ENCODE assay signal across 1 cellular context in genomic region chr12:14884458-14884878, GRCh38.
A peak's percentile ranks its signal among the peaks of the same experiment; 100 is the strongest.
TF ChIP-seq lines count a peak whose summit lies in the region.

No MANE protein-coding gene starts in this region.

TF ChIP-seq in GM12878, 131 proteins besides CTCF, POLR2A, EP300 and RAD21 (continued from another document and continues in another):
- TF ChIP-seq SKIL (IDR thresholded peaks at IDR 0.05; ENCODE audit: low read depth, poor library complexity, severe bottlenecking) (peak; percentile 45), ATF2 (IDR thresholded peaks at IDR 0.05; ENCODE audit: low read length) (peak; percentile 52; the same call in 1 of the 2 replicates), TCF7 (IDR thresholded peaks at IDR 0.05; ENCODE audit: borderline replicate concordance) (no peak), BCL11A (IDR thresholded peaks at IDR 0.05; ENCODE audit: low read depth, low read length) (peak; percentile 51; the same call in 1 of the 2 replicates), HCFC1 (IDR thresholded peaks at IDR 0.05; ENCODE audit: low read length) (no peak), TCF3 (IDR thresholded peaks at IDR 0.05; ENCODE audit: borderline replicate concordance, insufficient read depth, low read depth, low read length) (no peak), KAT2A (conservative IDR thresholded peaks at IDR 0.05; ENCODE audit: control insufficient read depth, low read depth, low read length) (no peak), PKNOX1 (IDR thresholded peaks at IDR 0.05) (peak; percentile 72), ATF7 (IDR thresholded peaks at IDR 0.05; ENCODE audit: low read depth) (peak; percentile 26; the same call in 1 of the 2 replicates), IKZF1 (conservative IDR thresholded peaks at IDR 0.05) (peak; percentile 28; the same call in 1 of the 2 replicates), CEBPZ (IDR thresholded peaks at IDR 0.05; ENCODE audit: low read depth, low read length) (no peak), CBFB (IDR thresholded peaks at IDR 0.05; ENCODE audit: low read depth) (peak; percentile 81), SPI1 (IDR thresholded peaks at IDR 0.05; ENCODE audit: borderline replicate concordance, insufficient read depth, low read depth, low read length) (peak; percentile 85), MLLT1 (IDR thresholded peaks at IDR 0.05) (peak; percentile 73), ZNF217 (IDR thresholded peaks at IDR 0.05) (no peak), NRF1 (conservative IDR thresholded peaks at IDR 0.05; ENCODE audit: low read depth, low read length) (no peak), CHD1 (IDR thresholded peaks at IDR 0.05; ENCODE audit: low read depth, low read length) (no peak), RUNX3 (IDR thresholded peaks at IDR 0.05; ENCODE audit: low read length) (peak; percentile 97), ETV6 (conservative IDR thresholded peaks at IDR 0.05 in 1 of 2, IDR thresholded peaks at IDR 0.05 in 1 of 2; ENCODE audit: borderline replicate concordance in 1 of 2, low read depth in 1 of 2) (no peak), YBX1 (IDR thresholded peaks at IDR 0.05) (no peak), CUX1 (IDR thresholded peaks at IDR 0.05; ENCODE audit: insufficient replicate concordance, low read depth, low read length) (no peak), IKZF2 (IDR thresholded peaks at IDR 0.05) (peak; percentile 43 to 45; a peak in 2 of 4 replicates), HDAC2 (IDR thresholded peaks at IDR 0.05) (no peak), NFYA (IDR thresholded peaks at IDR 0.05; ENCODE audit: borderline replicate concordance, low read depth, low read length) (no peak), LARP7 (IDR thresholded peaks at IDR 0.05) (no peak), CEBPB (IDR thresholded peaks at IDR 0.05; ENCODE audit: borderline replicate concordance in 1 of 2, low read depth in 2 of 2, low read length in 2 of 2) (no peak), ZNF274 (IDR thresholded peaks at IDR 0.05; ENCODE audit: insufficient read depth, insufficient read length) (no peak), TARDBP (IDR thresholded peaks at IDR 0.05; ENCODE audit: borderline replicate concordance) (no peak), CREB1 (IDR thresholded peaks at IDR 0.05; ENCODE audit: low read depth) (no peak), HSF1 (IDR thresholded peaks at IDR 0.05; ENCODE audit: low read depth, low read length) (no peak), NFIC (IDR thresholded peaks at IDR 0.05; ENCODE audit: low read depth, low read length) (0 out of 2 replicates have a peak, but pooled peaks have one; percentile 40), EED (IDR thresholded peaks at IDR 0.05; ENCODE audit: low read depth) (0 out of 2 replicates have a peak, but pooled peaks have one; percentile 18), ZNF24 (IDR thresholded peaks at IDR 0.05) (no peak), HDGF (IDR thresholded peaks at IDR 0.05) (no peak), RBBP5 (conservative IDR thresholded peaks at IDR 0.05) (no peak), MTA3 (IDR thresholded peaks at IDR 0.05; ENCODE audit: borderline replicate concordance, low read length) (no peak), RAD51 (IDR thresholded peaks at IDR 0.05) (no peak), BMI1 (IDR thresholded peaks at IDR 0.05; ENCODE audit: borderline replicate concordance) (0 out of 2 replicates have a peak, but pooled peaks have one; percentile 15), PBX3 (IDR thresholded peaks at IDR 0.05; ENCODE audit: insufficient replicate concordance, low read depth, low read length) (peak; percentile 58), CBX3 (IDR thresholded peaks at IDR 0.05; ENCODE audit: borderline replicate concordance, low read depth) (no peak), IRF4 (IDR thresholded peaks at IDR 0.05; ENCODE audit: low read depth, low read length) (0 out of 2 replicates have a peak, but pooled peaks have one; percentile 24), MEF2A (IDR thresholded peaks at IDR 0.05; ENCODE audit: insufficient read depth, low read depth, low read length) (no peak), USF2 (IDR thresholded peaks at IDR 0.05; ENCODE audit: borderline replicate concordance, low read depth, low read length) (no peak), DPF2 (IDR thresholded peaks at IDR 0.05) (peak; percentile 73), ASH2L (IDR thresholded peaks at IDR 0.05; ENCODE audit: borderline replicate concordance, low read depth) (no peak), SP1 (IDR thresholded peaks at IDR 0.05; ENCODE audit: low read depth, low read length) (no peak), SMAD1 (IDR thresholded peaks at IDR 0.05; ENCODE audit: low read depth, partially characterized antibody) (peak; percentile 91), MEF2B (IDR thresholded peaks at IDR 0.05; ENCODE audit: partially characterized antibody, poor library complexity, severe bottlenecking) (no peak), CHD2 (IDR thresholded peaks at IDR 0.05; ENCODE audit: borderline replicate concordance, low read depth, low read length) (no peak)
